In the genomic region with DNA sequence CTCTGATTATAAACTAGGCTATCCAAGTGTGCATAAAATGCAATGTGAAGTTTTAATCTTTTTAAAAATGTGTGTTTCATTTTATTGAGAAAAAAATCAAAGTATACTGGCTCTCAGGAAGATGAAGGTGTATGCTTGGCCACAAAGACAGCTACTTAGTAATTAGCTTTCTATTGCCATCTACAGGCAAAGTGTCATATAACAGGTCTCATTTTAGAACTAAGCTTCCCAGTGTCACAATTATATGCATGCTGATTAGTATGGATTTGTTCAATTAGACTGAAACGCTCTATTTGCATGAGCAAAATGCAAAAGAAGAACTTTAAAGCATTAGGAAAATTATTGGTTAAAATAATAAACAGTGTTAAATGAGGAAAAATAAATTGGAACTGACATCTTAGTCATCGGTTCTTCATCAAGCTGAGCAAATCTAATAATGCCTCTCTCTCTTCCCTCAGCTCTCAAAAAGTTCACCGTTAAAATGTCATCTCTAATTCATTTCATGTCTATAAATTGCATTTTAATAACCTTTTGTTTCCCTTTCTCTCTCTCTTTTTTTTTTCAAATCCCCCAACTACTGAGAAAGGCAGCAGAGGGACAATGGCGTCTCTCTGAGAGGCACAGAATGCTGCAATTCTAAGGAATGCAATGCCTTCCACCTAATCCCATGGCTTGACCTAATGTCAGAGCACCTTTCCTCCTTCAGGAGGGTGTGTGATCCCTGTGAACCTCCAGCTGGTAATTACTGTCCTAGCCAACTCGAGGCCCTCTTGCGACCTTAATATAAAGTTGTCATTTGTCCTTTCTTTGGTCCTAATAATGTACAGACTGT, we compare ENCODE assay signal across 9 cellular contexts.
DNase-seq lines count a peak whose midpoint lies in the region; ATAC-seq and TF ChIP-seq lines count a peak whose summit lies in the region.
"Had no signal": no experiment of that assay in that cellular context is flagged by ENCODE, and none has a peak within 500 bp of the region (broad histone marks: within the 10 kb centered on the region; RNA-seq: fewer than 3 reads in every experiment).

No MANE protein-coding gene starts in this region.

- H3K9me3 ChIP-seq in adipocyte (ENCODE audit: control insufficient read depth, low read length): no peaks in the 10 kb centered on the region
- H3K9me3 ChIP-seq: neutrophil had no signal

- no peak overlapping the region for H3K9ac ChIP-seq in adipocyte (ENCODE audit: low read length)

- no peaks in the 10 kb centered on the region for H3K27me3 ChIP-seq in adipocyte (replicated peaks; ENCODE audit: control insufficient read depth, insufficient read depth, low read length)
- H3K27me3 ChIP-seq: neutrophil had no signal

- peaks cover 29% of the 10 kb centered on the region for H3K36me3 ChIP-seq in adipocyte (ENCODE audit: control insufficient read depth, insufficient read depth, low read length, severe bottlenecking)
- H3K36me3 ChIP-seq: neutrophil had no signal

- ATAC-seq in GM21390 (IDR thresholded peaks at IDR 0.05; ENCODE audit: unreplicated experiment): peak; percentile 73

- DNase-seq in EH (ENCODE audit: low read depth) (peak; percentile 64), LNCaP clone FGC (ENCODE audit: low read depth) (no peak), adipocyte (ENCODE audit: low read depth) (peak; percentile 77), inferior parietal cortex (ENCODE audit: extremely low spot score) (peak; percentile 61), NCI-H2081 treated with DMSO at 0.1 percent for 48 hours (lab: John Stamatoyannopoulos, UW) (no peak), HCEC 1CT (no peak)
- no peak for DNase-seq in stimulated activated CD4-positive, alpha-beta T cell treated with anti-CD3 and anti-CD28 coated beads, Interleukin-2, amount 100 ng/mL, for 24 hours

- H3K4me3 ChIP-seq in LNCaP clone FGC (ENCODE audit: low read depth, low read length): no peak overlapping the region
- H3K4me3 ChIP-seq in adipocyte (ENCODE audit: low read length): no peak overlapping the region

- TF ChIP-seq CTCF in LNCaP clone FGC (IDR thresholded peaks at IDR 0.05; ENCODE audit: control insufficient read depth, extremely low read depth, insufficient read depth): peak; percentile 55

- H3K4me1 ChIP-seq in adipocyte (ENCODE audit: control insufficient read depth, insufficient read depth, low read length): peaks cover 42% of the 10 kb centered on the region

Comparison
In these comparisons a context has a peak if more than half of its experiments do, and no peak if none do; other contexts are left out.
1. DNase-seq: peak in EH (single experiment), adipocyte (single experiment) and inferior parietal cortex (single experiment); none in LNCaP clone FGC (single experiment), NCI-H2081 treated with DMSO at 0.1 percent for 48 hours (single experiment), HCEC 1CT (single experiment) and stimulated activated CD4-positive, alpha-beta T cell treated with anti-CD3 and anti-CD28 coated beads, Interleukin-2, amount 100 ng/mL, for 24 hours (0 of 2).